Comparison of ENCODE assay signal across 20 cellular contexts in genomic region chr7:156504687-156505545, GRCh38.
DNase-seq lines count a peak whose midpoint lies in the region; ATAC-seq and TF ChIP-seq lines count a peak whose summit lies in the region.
"Had no signal": no experiment of that assay in that cellular context is flagged by ENCODE, and none has a peak within 500 bp of the region (broad histone marks: within the 10 kb centered on the region; RNA-seq: fewer than 3 reads in every experiment).

No MANE protein-coding gene starts in this region.

- no peaks in the 10 kb centered on the region for H3K27me3 Mint-ChIP-seq in nephron (ENCODE audit: low read depth)
- peaks cover 3 to 30% (median 12%) of the 10 kb centered on the region in 5 donors for H3K27me3 Mint-ChIP-seq in naive thymus-derived CD4-positive, alpha-beta T cell
- peaks cover 8% of the 10 kb centered on the region for H3K27me3 Mint-ChIP-seq in activated CD4-positive, alpha-beta T cell treated with anti-CD3 and anti-CD28 coated beads for 36 hours

- intact Hi-C loops in naive thymus-derived CD4-positive, alpha-beta T cell (cut with micrococcal nuclease) = no loop called here
- intact Hi-C loops in activated CD4-positive, alpha-beta T cell treated with anti-CD3 and anti-CD28 coated beads for 36 hours (cut with DNase I, micrococcal nuclease) = no loop called here

- no peaks in the 10 kb centered on the region for H3K4me1 Mint-ChIP-seq in nephron
- no peaks in the 10 kb centered on the region for H3K4me1 Mint-ChIP-seq in naive thymus-derived CD4-positive, alpha-beta T cell
- H3K4me1 Mint-ChIP-seq in activated CD4-positive, alpha-beta T cell treated with anti-CD3 and anti-CD28 coated beads for 36 hours = no peaks in the 10 kb centered on the region
- H3K4me1 Mint-ChIP-seq: CD4-positive, CD25-positive, alpha-beta regulatory T cell had no signal

- ATAC-seq in GM18519 (IDR thresholded peaks at IDR 0.05; ENCODE audit: low FRiP score, unreplicated experiment) = no peak
- ATAC-seq in naive thymus-derived CD4-positive, alpha-beta T cell = no peak
- no peak for ATAC-seq in activated CD4-positive, alpha-beta T cell treated with anti-CD3 and anti-CD28 coated beads for 36 hours
- ATAC-seq: A549, Right ventricle myocardium inferior had no signal

- H4K20me1 ChIP-seq in BLaER1 = no peaks in the 10 kb centered on the region

- no peaks in the 10 kb centered on the region for H3K36me3 ChIP-seq in BLaER1
- H3K36me3 ChIP-seq in naive thymus-derived CD4-positive, alpha-beta T cell (ENCODE audit: control insufficient read depth in 2 of 3, insufficient read depth in 3 of 3, low read length in 3 of 3) = no peaks in the 10 kb centered on the region

- peak; percentile 76 to 80 for DNase-seq in NCI-H526 (lab: John Stamatoyannopoulos, UW)
- peak; percentile 7 for DNase-seq in foreskin melanocyte
- DNase-seq in naive thymus-derived CD4-positive, alpha-beta T cell = no peak
- DNase-seq in NCI-H82 treated with DMSO at 0.1 percent for 48 hours (lab: John Stamatoyannopoulos, UW; ENCODE audit: unreplicated experiment) = no peak
- no peak for DNase-seq in activated CD4-positive, alpha-beta T cell treated with anti-CD3 and anti-CD28 coated beads for 36 hours
- DNase-seq: Calu3; CD4-positive, CD25-positive, alpha-beta regulatory T cell; DND-41; GOT3; MV-4-11; NCI-H1436; NCI-H2081; NCI-H524 had no signal

- peaks cover 17% of the 10 kb centered on the region for H3K9me3 Mint-ChIP-seq in nephron
- H3K9me3 Mint-ChIP-seq in naive thymus-derived CD4-positive, alpha-beta T cell = peaks cover 0 to 34% (median 16%) of the 10 kb centered on the region in 11 donors
- no peaks in the 10 kb centered on the region for H3K9me3 Mint-ChIP-seq in activated CD4-positive, alpha-beta T cell treated with anti-CD3 and anti-CD28 coated beads for 36 hours (ENCODE audit: low read depth)

- no peak overlapping the region for H3K9ac ChIP-seq in BLaER1

- no peak overlapping the region for H3K4me3 Mint-ChIP-seq in nephron
- no peak overlapping the region for H3K4me3 Mint-ChIP-seq in naive thymus-derived CD4-positive, alpha-beta T cell
- no peak overlapping the region for H3K4me3 Mint-ChIP-seq in activated CD4-positive, alpha-beta T cell treated with anti-CD3 and anti-CD28 coated beads for 36 hours
- H3K4me3 Mint-ChIP-seq: CD4-positive, CD25-positive, alpha-beta regulatory T cell had no signal

- H3K9me3 ChIP-seq in BLaER1 = peaks cover 32% of the 10 kb centered on the region
- peaks cover 0 to 5% (median 0%) of the 10 kb centered on the region in 3 experiments for H3K9me3 ChIP-seq in naive thymus-derived CD4-positive, alpha-beta T cell (ENCODE audit: control insufficient read depth in 2 of 3, low read length in 3 of 3)

- H3K27me3 ChIP-seq in BLaER1 = no peaks in the 10 kb centered on the region
- H3K27me3 ChIP-seq in naive thymus-derived CD4-positive, alpha-beta T cell (ENCODE audit: control insufficient read depth in 2 of 2, insufficient read depth in 2 of 2, low read length in 2 of 2) = no peaks in the 10 kb centered on the region

- CTCF ChIA-PET in naive thymus-derived CD4-positive, alpha-beta T cell (lab: Charles Lee) = no interaction called here
- CTCF ChIA-PET in activated CD4-positive, alpha-beta T cell treated with anti-CD3 and anti-CD28 coated beads for 36 hours (lab: Charles Lee) = no interaction called here

- no peak overlapping the region; the same call in 1 of the 2 replicates for H3K27ac ChIP-seq in BLaER1
- no peak overlapping the region for H3K27ac ChIP-seq in naive thymus-derived CD4-positive, alpha-beta T cell (ENCODE audit: low read depth, low read length)
- H3K27ac ChIP-seq: A549, PC-9, SK-N-MC had no signal

- H3K36me3 Mint-ChIP-seq in nephron (ENCODE audit: low read depth) = no peaks in the 10 kb centered on the region
- H3K36me3 Mint-ChIP-seq in naive thymus-derived CD4-positive, alpha-beta T cell = peaks cover 0 to 16% (median 0%) of the 10 kb centered on the region in 5 donors
- no peaks in the 10 kb centered on the region for H3K36me3 Mint-ChIP-seq in activated CD4-positive, alpha-beta T cell treated with anti-CD3 and anti-CD28 coated beads for 36 hours (ENCODE audit: low read depth)
- H3K36me3 Mint-ChIP-seq: CD4-positive, CD25-positive, alpha-beta regulatory T cell had no signal

- no peak overlapping the region for H3K4me3 ChIP-seq in BLaER1
- H3K4me3 ChIP-seq in naive thymus-derived CD4-positive, alpha-beta T cell (ENCODE audit: low read length) = no peak overlapping the region
- H3K4me3 ChIP-seq: A549, PC-9, SK-N-MC had no signal

- peak overlapping the region; percentile 81 to 89 (median 86) for H3K27ac Mint-ChIP-seq in nephron
- no peak overlapping the region for H3K27ac Mint-ChIP-seq in naive thymus-derived CD4-positive, alpha-beta T cell
- no peak overlapping the region for H3K27ac Mint-ChIP-seq in activated CD4-positive, alpha-beta T cell treated with anti-CD3 and anti-CD28 coated beads for 36 hours
- H3K27ac Mint-ChIP-seq: CD4-positive, CD25-positive, alpha-beta regulatory T cell had no signal

- no peak for TF ChIP-seq CTCF in nephron (IDR thresholded peaks at IDR 0.05; ENCODE audit: unreplicated experiment in 3 of 3)

- POLR2A ChIA-PET in naive thymus-derived CD4-positive, alpha-beta T cell (lab: Charles Lee) = no interaction called here
- POLR2A ChIA-PET in activated CD4-positive, alpha-beta T cell treated with anti-CD3 and anti-CD28 coated beads for 36 hours (lab: Charles Lee) = no interaction called here

- peak overlapping the region; percentile 30 for H3K4me2 ChIP-seq in BLaER1
- H3K4me2 ChIP-seq: A549, PC-9 had no signal

- H3K4me1 ChIP-seq in BLaER1 = peaks cover 11% of the 10 kb centered on the region
- H3K4me1 ChIP-seq in naive thymus-derived CD4-positive, alpha-beta T cell (ENCODE audit: control insufficient read depth in 2 of 2, insufficient read depth in 2 of 2, low read length in 2 of 2) = no peaks in the 10 kb centered on the region
- H3K4me1 ChIP-seq: A549 had no signal

Comparison
In these comparisons a context has a peak if more than half of its experiments do, and no peak if none do; other contexts are left out.
1. DNase-seq: peak in NCI-H526 (2 of 2) and foreskin melanocyte (single experiment); none in naive thymus-derived CD4-positive, alpha-beta T cell (0 of 9), NCI-H82 treated with DMSO at 0.1 percent for 48 hours (single experiment) and activated CD4-positive, alpha-beta T cell treated with anti-CD3 and anti-CD28 coated beads for 36 hours (single experiment).
2. H3K27ac Mint-ChIP-seq: peak in nephron (3 of 3); none in naive thymus-derived CD4-positive, alpha-beta T cell (0 of 9) and activated CD4-positive, alpha-beta T cell treated with anti-CD3 and anti-CD28 coated beads for 36 hours (single experiment).